ENCODE assay signal across 9 cellular contexts in the genomic region with DNA sequence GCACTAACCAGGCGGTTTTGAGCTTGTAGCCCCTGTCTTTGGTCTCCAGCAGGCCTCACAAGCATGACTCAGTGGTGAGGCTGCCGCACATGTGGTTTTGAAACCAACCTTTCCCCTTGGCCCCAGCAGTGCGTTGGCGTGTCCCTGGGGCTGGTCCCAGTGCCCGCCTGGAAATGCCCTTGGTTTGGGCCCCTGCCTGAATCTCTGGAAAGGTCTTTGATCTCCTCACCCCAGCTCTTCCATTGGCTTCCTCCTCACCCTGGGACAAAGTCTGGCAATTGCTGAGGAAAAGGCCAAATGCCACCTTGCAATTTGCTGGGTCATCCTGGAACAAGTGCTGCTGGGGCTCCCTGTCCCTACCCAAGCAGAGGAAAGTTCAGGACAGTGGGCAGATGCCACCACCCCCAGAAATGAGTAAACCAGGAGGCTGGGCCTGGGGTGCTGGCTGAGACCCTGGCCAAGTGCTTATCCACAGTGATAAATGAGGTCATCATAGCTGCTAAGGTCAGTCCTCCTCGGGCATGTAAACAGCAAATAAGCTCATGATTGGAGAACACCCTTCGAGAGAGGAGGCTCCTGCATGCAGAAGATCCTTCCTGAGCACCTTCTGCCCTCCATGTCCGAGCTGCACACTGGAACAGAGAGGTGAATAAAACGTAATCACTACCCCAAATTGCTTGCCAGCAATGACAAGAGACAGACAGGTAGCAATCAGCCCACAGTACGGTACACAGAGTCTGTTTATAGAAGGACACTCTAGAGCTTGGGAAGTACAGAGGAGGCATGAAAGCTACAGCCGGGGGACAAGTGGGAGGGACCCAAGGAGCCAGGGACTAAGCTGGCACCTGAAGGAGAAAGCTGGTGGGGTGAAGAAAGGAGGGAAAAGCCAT.
DNase-seq lines count a peak whose midpoint lies in the region; ATAC-seq and TF ChIP-seq lines count a peak whose summit lies in the region.
"Had no signal": no experiment of that assay in that cellular context is flagged by ENCODE, and none has a peak within 500 bp of the region (broad histone marks: within the 10 kb centered on the region; RNA-seq: fewer than 3 reads in every experiment).

No MANE protein-coding gene starts in this region.

- CTCF ChIA-PET in HEK293 (lab: Yijun Ruan, JAX) (no interaction called here), WTC11 (lab: Charles Lee) (no interaction called here)

- no peak overlapping the region for H4K8ac ChIP-seq in mesenchymal stem cell (ENCODE audit: low read length)

- H3K4me3 Mint-ChIP-seq in WTC11 (no peak overlapping the region), endodermal cell (no peak overlapping the region)

- peak overlapping the region; percentile 11 for H4K91ac ChIP-seq in mesenchymal stem cell (ENCODE audit: low read length)

- H3K36me3 ChIP-seq in HEK293 (ENCODE audit: control insufficient read depth in 2 of 2, insufficient read depth in 1 of 2, low read length in 2 of 2) (no peaks in the 10 kb centered on the region), mesenchymal stem cell (ENCODE audit: control insufficient read depth in 1 of 2, insufficient read depth in 2 of 2, low read depth in 1 of 2, low read length in 2 of 2) (no peaks in the 10 kb centered on the region), endodermal cell (ENCODE audit: control insufficient read depth, insufficient read depth, low read length) (no peaks in the 10 kb centered on the region)

- no peaks in the 10 kb centered on the region for H3K4me1 ChIP-seq in HEK293 (ENCODE audit: control insufficient read depth, insufficient read depth, low read length)
- peaks cover 10% of the 10 kb centered on the region for H3K4me1 ChIP-seq in mesenchymal stem cell (ENCODE audit: control insufficient read depth, insufficient read depth, low read depth, low read length)
- no peaks in the 10 kb centered on the region for H3K4me1 ChIP-seq in endodermal cell (ENCODE audit: control insufficient read depth, insufficient read depth, low read length)

- no peak overlapping the region for H3K4me2 ChIP-seq in mesenchymal stem cell (ENCODE audit: low read length, poor library complexity, severe bottlenecking)

- no peak overlapping the region for H2BK5ac ChIP-seq in mesenchymal stem cell (ENCODE audit: low read depth, low read length, poor library complexity, severe bottlenecking)

- no peaks in the 10 kb centered on the region for H3K9me3 Mint-ChIP-seq in WTC11
- no peaks in the 10 kb centered on the region for H3K9me3 Mint-ChIP-seq in endodermal cell

- 58% methylated on average over 11 of the region's 11 CpGs for WGBS in mesenchymal stem cell
- WGBS in endodermal cell (ENCODE audit: insufficient coverage in 1 of 2, insufficient read length in 1 of 2), 2 experiments: 87 to 93% methylated on average over 10 to 11 of the region's 11 CpGs

- H2BK12ac ChIP-seq in mesenchymal stem cell (ENCODE audit: low read length in 2 of 2): peak overlapping the region in 1 of 2 experiments; percentile 32

- peak overlapping the region; percentile 45 for H2BK15ac ChIP-seq in mesenchymal stem cell (ENCODE audit: low read depth, poor library complexity, severe bottlenecking)

- H3K27ac ChIP-seq in HEK293 (ENCODE audit: extremely low read depth, low read depth, low read length) (no peak overlapping the region), mesenchymal stem cell (ENCODE audit: low read length, poor library complexity, severe bottlenecking) (no peak overlapping the region), endodermal cell (ENCODE audit: low read depth, low read length) (no peak overlapping the region)

- H3K9ac ChIP-seq in mesenchymal stem cell (ENCODE audit: low read length): no peak overlapping the region
- H3K9ac ChIP-seq in endodermal cell (ENCODE audit: extremely low read depth, low read length, poor library complexity, severe bottlenecking): no peak overlapping the region

- H3K79me1 ChIP-seq in mesenchymal stem cell (replicated peaks; ENCODE audit: low read length, poor library complexity, severe bottlenecking): no peaks in the 10 kb centered on the region

- H3K36me3 Mint-ChIP-seq in WTC11 (no peaks in the 10 kb centered on the region), endodermal cell (ENCODE audit: low read depth) (no peaks in the 10 kb centered on the region)

- no peak overlapping the region for H3K4ac ChIP-seq in mesenchymal stem cell (ENCODE audit: low read depth in 1 of 2, low read length in 2 of 2)

- no peak overlapping the region for H3K23ac ChIP-seq in mesenchymal stem cell (ENCODE audit: low read length in 2 of 2)

- H2AK5ac ChIP-seq in mesenchymal stem cell (ENCODE audit: low read length, severe bottlenecking): no peak overlapping the region

- H3K4me3 ChIP-seq in HEK293 (ENCODE audit: low read depth, low read length): no peak overlapping the region
- no peak overlapping the region for H3K4me3 ChIP-seq in mesenchymal stem cell (ENCODE audit: insufficient read depth in 1 of 2, low read depth in 1 of 2, low read length in 2 of 2)
- H3K4me3 ChIP-seq in endodermal cell (ENCODE audit: low read length): no peak overlapping the region

- peak overlapping the region; percentile 35; the same call in 1 of the 2 replicates for H3K27ac Mint-ChIP-seq in WTC11
- H3K27ac Mint-ChIP-seq in endodermal cell: no peak overlapping the region

- no peak overlapping the region for H2BK120ac ChIP-seq in mesenchymal stem cell (ENCODE audit: low read depth, low read length)

- H3K27me3 Mint-ChIP-seq in WTC11 (ENCODE audit: low read depth): peaks cover 5% of the 10 kb centered on the region
- H3K27me3 Mint-ChIP-seq in endodermal cell (ENCODE audit: insufficient read depth): peaks cover 3% of the 10 kb centered on the region

- no peak for TF ChIP-seq CTCF in HEK293 (tag by site-specific recombination; IDR thresholded peaks at IDR 0.05)
- TF ChIP-seq CTCF in WTC11 (IDR thresholded peaks at IDR 0.05): no peak
- TF ChIP-seq CTCF in endodermal cell (conservative IDR thresholded peaks at IDR 0.05): no peak

- DNase-seq in Daoy (ENCODE audit: low read depth): peak; percentile 94
- DNase-seq in WTC11 (ENCODE audit: low spot score): no peak
- peak; percentile 76 for DNase-seq in mesenchymal stem cell
- DNase-seq in AML-193 (lab: John Stamatoyannopoulos, UW): no peak
- DNase-seq in endodermal cell: no peak
- DNase-seq: Kasumi-1 had no signal

- no peaks in the 10 kb centered on the region for H3K9me3 ChIP-seq in HEK293 (ENCODE audit: control insufficient read depth, insufficient read depth, low read depth, low read length)
- H3K9me3 ChIP-seq in mesenchymal stem cell (ENCODE audit: control insufficient read depth, low read length): no peaks in the 10 kb centered on the region
- no peaks in the 10 kb centered on the region for H3K9me3 ChIP-seq in endodermal cell (ENCODE audit: control insufficient read depth, low read length)

- peak overlapping the region in 1 of 2 experiments; percentile 55 for H3K18ac ChIP-seq in mesenchymal stem cell (ENCODE audit: low read depth in 1 of 2, low read length in 2 of 2)

- H3K27me3 ChIP-seq in mesenchymal stem cell (ENCODE audit: control insufficient read depth in 1 of 2, insufficient read depth in 1 of 2, low read length in 2 of 2): no peaks in the 10 kb centered on the region
- H3K27me3 ChIP-seq in endodermal cell (ENCODE audit: control insufficient read depth, insufficient read depth, low read length, poor library complexity, severe bottlenecking): no peaks in the 10 kb centered on the region

- ATAC-seq in WTC11: no peak
- ATAC-seq in HG03196 (IDR thresholded peaks at IDR 0.05; ENCODE audit: unreplicated experiment): no peak
- ATAC-seq in GM21360 (IDR thresholded peaks at IDR 0.05; ENCODE audit: unreplicated experiment): no peak

- H2AFZ ChIP-seq in mesenchymal stem cell (ENCODE audit: low read depth, low read length): no peak overlapping the region

- H3K14ac ChIP-seq in mesenchymal stem cell (ENCODE audit: low read length in 2 of 2): no peak overlapping the region

- POLR2A ChIA-PET in HEK293 (lab: Yijun Ruan, JAX) (interaction anchor here (0.6 kb wide), 1 partner anchor 64 kb away, joined by 3 read pairs; no protein-coding TSS in a partner anchor), WTC11 (lab: Charles Lee) (interaction anchor here (1.3 kb wide), 1 partner anchor 13 kb away, joined by 3 read pairs; no protein-coding TSS in a partner anchor)

- H3K4me1 Mint-ChIP-seq in WTC11 (peaks cover 12% of the 10 kb centered on the region), endodermal cell (peaks cover 7% of the 10 kb centered on the region)

TF ChIP-seq in HEK293, 187 proteins besides CTCF, POLR2A, EP300 and RAD21:
- TF ChIP-seq ZFHX2 (tag by site-specific recombination; conservative IDR thresholded peaks at IDR 0.05): peak; percentile 38
- TF ChIP-seq ZNF391 (tag by site-specific recombination; IDR thresholded peaks at IDR 0.05; ENCODE audit: borderline replicate concordance, low read depth): no peak
- TF ChIP-seq ZNF138 (tag by site-specific recombination; IDR thresholded peaks at IDR 0.05; ENCODE audit: borderline replicate concordance): no peak

TF ChIP-seq in WTC11, 78 proteins besides CTCF, POLR2A, EP300 and RAD21 (continues in another document):
- no peak for TF ChIP-seq FOXP4 (CRISPR knock-in tag; IDR thresholded peaks at IDR 0.05)
- no peak for TF ChIP-seq ZNF263 (CRISPR knock-in tag; IDR thresholded peaks at IDR 0.05; ENCODE audit: low read depth)

Comparison
In these comparisons a context has a peak if more than half of its experiments do, and no peak if none do; other contexts are left out.
1. DNase-seq: peak in Daoy (single experiment) and mesenchymal stem cell (single experiment); none in WTC11 (single experiment), AML-193 (0 of 2) and endodermal cell (single experiment).